Comparison of ENCODE assay signal across 1 cellular context in the genomic region with DNA sequence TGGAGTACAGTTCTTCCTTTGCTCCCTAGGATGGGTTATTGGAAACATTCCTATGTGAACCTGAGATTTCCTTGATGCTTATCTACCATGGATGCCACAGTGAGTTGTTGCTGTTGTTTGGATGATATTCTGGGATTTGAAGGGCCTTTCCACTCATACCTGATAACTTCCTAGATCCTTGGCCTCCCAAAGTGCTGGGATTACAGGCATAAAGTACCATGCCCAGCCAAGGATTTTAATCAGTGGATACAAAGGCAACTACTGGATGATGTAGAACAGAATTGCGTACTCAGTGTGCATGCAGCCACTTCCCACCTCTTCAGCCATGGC.
TF ChIP-seq lines count a peak whose summit lies in the region.

No MANE protein-coding gene starts in this region.

TF ChIP-seq in WTC11, 78 proteins besides CTCF, POLR2A, EP300 and RAD21:
- TF ChIP-seq, protein P1, sequence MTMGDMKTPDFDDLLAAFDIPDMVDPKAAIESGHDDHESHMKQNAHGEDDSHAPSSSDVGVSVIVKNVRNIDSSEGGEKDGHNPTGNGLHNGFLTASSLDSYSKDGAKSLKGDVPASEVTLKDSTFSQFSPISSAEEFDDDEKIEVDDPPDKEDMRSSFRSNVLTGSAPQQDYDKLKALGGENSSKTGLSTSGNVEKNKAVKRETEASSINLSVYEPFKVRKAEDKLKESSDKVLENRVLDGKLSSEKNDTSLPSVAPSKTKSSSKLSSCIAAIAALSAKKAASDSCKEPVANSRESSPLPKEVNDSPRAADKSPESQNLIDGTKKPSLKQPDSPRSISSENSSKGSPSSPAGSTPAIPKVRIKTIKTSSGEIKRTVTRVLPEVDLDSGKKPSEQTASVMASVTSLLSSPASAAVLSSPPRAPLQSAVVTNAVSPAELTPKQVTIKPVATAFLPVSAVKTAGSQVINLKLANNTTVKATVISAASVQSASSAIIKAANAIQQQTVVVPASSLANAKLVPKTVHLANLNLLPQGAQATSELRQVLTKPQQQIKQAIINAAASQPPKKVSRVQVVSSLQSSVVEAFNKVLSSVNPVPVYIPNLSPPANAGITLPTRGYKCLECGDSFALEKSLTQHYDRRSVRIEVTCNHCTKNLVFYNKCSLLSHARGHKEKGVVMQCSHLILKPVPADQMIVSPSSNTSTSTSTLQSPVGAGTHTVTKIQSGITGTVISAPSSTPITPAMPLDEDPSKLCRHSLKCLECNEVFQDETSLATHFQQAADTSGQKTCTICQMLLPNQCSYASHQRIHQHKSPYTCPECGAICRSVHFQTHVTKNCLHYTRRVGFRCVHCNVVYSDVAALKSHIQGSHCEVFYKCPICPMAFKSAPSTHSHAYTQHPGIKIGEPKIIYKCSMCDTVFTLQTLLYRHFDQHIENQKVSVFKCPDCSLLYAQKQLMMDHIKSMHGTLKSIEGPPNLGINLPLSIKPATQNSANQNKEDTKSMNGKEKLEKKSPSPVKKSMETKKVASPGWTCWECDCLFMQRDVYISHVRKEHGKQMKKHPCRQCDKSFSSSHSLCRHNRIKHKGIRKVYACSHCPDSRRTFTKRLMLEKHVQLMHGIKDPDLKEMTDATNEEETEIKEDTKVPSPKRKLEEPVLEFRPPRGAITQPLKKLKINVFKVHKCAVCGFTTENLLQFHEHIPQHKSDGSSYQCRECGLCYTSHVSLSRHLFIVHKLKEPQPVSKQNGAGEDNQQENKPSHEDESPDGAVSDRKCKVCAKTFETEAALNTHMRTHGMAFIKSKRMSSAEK (CRISPR knock-in tag; IDR thresholded peaks at IDR 0.05; ENCODE audit: borderline replicate concordance) = no peak
- TF ChIP-seq FOXK1 (CRISPR knock-in tag; IDR thresholded peaks at IDR 0.05) (no peak), CBFB (CRISPR knock-in tag; IDR thresholded peaks at IDR 0.05; ENCODE audit: low read depth) (no peak), ZNF671 (CRISPR knock-in tag; IDR thresholded peaks at IDR 0.05) (no peak), SOX15 (CRISPR knock-in tag; IDR thresholded peaks at IDR 0.05) (no peak)
- TF ChIP-seq, protein P2, sequence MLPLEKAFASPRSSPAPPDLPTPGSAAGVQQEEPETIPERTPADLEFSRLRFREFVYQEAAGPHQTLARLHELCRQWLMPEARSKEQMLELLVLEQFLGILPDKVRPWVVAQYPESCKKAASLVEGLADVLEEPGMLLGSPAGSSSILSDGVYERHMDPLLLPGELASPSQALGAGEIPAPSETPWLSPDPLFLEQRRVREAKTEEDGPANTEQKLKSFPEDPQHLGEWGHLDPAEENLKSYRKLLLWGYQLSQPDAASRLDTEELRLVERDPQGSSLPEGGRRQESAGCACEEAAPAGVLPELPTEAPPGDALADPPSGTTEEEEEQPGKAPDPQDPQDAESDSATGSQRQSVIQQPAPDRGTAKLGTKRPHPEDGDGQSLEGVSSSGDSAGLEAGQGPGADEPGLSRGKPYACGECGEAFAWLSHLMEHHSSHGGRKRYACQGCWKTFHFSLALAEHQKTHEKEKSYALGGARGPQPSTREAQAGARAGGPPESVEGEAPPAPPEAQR (CRISPR knock-in tag; IDR thresholded peaks at IDR 0.05) = no peak
- TF ChIP-seq, protein P3, sequence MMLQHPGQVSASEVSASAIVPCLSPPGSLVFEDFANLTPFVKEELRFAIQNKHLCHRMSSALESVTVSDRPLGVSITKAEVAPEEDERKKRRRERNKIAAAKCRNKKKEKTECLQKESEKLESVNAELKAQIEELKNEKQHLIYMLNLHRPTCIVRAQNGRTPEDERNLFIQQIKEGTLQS (CRISPR knock-in tag; conservative IDR thresholded peaks at IDR 0.05) = no peak
